ENCODE assay signal across 33 cellular contexts in the genomic region with DNA sequence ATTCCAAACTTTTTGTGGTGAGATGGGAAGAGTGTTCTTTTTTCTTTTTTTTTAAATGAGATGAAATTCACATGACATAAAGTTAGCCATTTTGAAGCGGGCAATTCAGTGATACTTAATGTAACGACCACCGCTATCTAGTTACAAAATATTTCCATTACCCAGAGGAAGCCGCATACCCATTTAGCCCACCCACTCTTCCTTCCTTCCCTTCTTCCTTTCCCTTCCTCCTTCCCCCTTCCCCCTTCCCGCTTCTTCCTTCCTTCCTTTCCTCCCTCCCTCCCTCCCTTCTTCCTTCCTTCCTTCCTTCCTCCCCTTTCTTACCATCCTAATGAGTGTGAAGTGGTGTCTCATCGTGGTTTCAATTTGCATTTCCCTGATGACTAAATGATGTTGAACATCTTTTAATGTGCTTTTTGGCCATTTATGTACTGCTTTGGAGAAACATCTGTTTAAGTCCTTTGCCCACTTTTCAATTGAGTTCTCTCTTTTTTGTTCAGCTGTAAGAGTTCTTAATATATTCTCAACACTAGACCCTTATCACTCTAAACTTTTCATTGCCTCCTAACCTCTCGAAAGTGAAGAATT.
"Had no signal": no experiment of that assay in that cellular context is flagged by ENCODE, and none has a peak within 500 bp of the region (broad histone marks: within the 10 kb centered on the region; RNA-seq: fewer than 3 reads in every experiment).

No MANE protein-coding gene starts in this region.

- H3K4me1 ChIP-seq: ascending aorta, foreskin keratinocyte, pancreas, prostate gland, sigmoid colon, suprapubic skin, tibial artery, upper lobe of right lung had no signal

- H3K27ac Mint-ChIP-seq: activated CD4-positive, alpha-beta T cell treated with anti-CD3 and anti-CD28 coated beads, Interleukin-2, amount 10 ng/mL, durations not matched to agents 7 days and 5 days; activated naive CD8-positive, alpha-beta T cell treated with anti-CD3 and anti-CD28 coated beads, Interleukin-2, amount 10 ng/mL, durations not matched to agents 7 days and 5 days; activated T-cell treated with anti-CD3 and anti-CD28 coated beads, Interleukin-2, amount 50 U/mL, for 72 hours; mesothelial cell of epicardium; nephron progenitor cell; stimulated activated effector memory CD8-positive, alpha-beta T cell treated with anti-CD3 and anti-CD28 coated beads, Interleukin-12 subunit alpha, Interleukin-12 subunit beta, amount 100 ng/mL, for 72 hours had no signal

- H3K4me1 Mint-ChIP-seq: mesothelial cell of epicardium had no signal

- H3K4me3 ChIP-seq: ascending aorta, heart left ventricle, pancreas, prostate gland, sigmoid colon, suprapubic skin, tibial artery, upper lobe of right lung had no signal

- H3K27me3 ChIP-seq: ascending aorta, brain microvascular endothelial cell, foreskin keratinocyte, heart left ventricle, pancreas, sigmoid colon, suprapubic skin, tibial artery, upper lobe of right lung had no signal

- H3K36me3 ChIP-seq: ascending aorta, brain microvascular endothelial cell, heart left ventricle, pancreas, prostate gland, sigmoid colon, suprapubic skin, tibial artery, upper lobe of right lung had no signal

- H3K9me3 Mint-ChIP-seq: effector memory CD8-positive, alpha-beta T cell; mesothelial cell of epicardium; nephron progenitor cell; stimulated activated effector memory CD8-positive, alpha-beta T cell treated with anti-CD3 and anti-CD28 coated beads, Interleukin-12 subunit alpha, Interleukin-12 subunit beta, amount 100 ng/mL, for 72 hours had no signal

- H3K9me3 ChIP-seq: ascending aorta, heart left ventricle, pancreas, prostate gland, sigmoid colon, suprapubic skin, tibial artery, upper lobe of right lung had no signal

- H3K36me3 Mint-ChIP-seq: stimulated activated effector memory CD8-positive, alpha-beta T cell treated with anti-CD3 and anti-CD28 coated beads, Interleukin-12 subunit alpha, Interleukin-12 subunit beta, amount 100 ng/mL, for 72 hours had no signal

- H3K27ac ChIP-seq: ascending aorta, brain microvascular endothelial cell, foreskin keratinocyte, heart left ventricle, pancreas, prostate gland, sigmoid colon, suprapubic skin, tibial artery, upper lobe of right lung had no signal

- DNase-seq: activated CD4-positive, alpha-beta T cell treated with anti-CD3 and anti-CD28 coated beads, Interleukin-2, amount 10 ng/mL, durations not matched to agents 7 days and 5 days; activated CD4-positive, CD25-positive, alpha-beta regulatory T cell treated with anti-CD3 and anti-CD28 coated beads, Interleukin-2, amount 50 U/mL, for 72 hours; activated effector memory CD4-positive, alpha-beta T cell treated with Interleukin-2 at 50 U/mL for 16 hours; activated naive CD4-positive, alpha-beta T cell treated with Interleukin-2 at 50 U/mL for 16 hours; activated naive CD8-positive, alpha-beta T cell treated with anti-CD3 and anti-CD28 coated beads, Interleukin-2, amount 10 ng/mL, durations not matched to agents 7 days and 5 days; activated T-cell treated with anti-CD3 and anti-CD28 coated beads for 4 hours; activated T-cell treated with anti-CD3 and anti-CD28 coated beads, Interleukin-2, amount 50 U/mL, for 72 hours; brain microvascular endothelial cell; cortex of kidney; effector memory CD8-positive, alpha-beta T cell; erythroblast; foreskin keratinocyte; heart left ventricle; hypothalamus; immature natural killer cell; kidney; left colon; naive B cell; nephron progenitor cell; pancreas; retina; sigmoid colon; small intestine; stimulated activated CD4-positive, alpha-beta T cell treated with anti-CD3 and anti-CD28 coated beads, Interleukin-4, amount 100 ng/mL, for 24 hours; T-helper 1 cell; T-helper 9 cell; tibial artery; upper lobe of right lung had no signal

- H3K4me3 Mint-ChIP-seq: activated CD4-positive, alpha-beta T cell treated with anti-CD3 and anti-CD28 coated beads, Interleukin-2, amount 10 ng/mL, durations not matched to agents 7 days and 5 days; activated naive CD8-positive, alpha-beta T cell treated with anti-CD3 and anti-CD28 coated beads, Interleukin-2, amount 10 ng/mL, durations not matched to agents 7 days and 5 days; activated T-cell treated with anti-CD3 and anti-CD28 coated beads, Interleukin-2, amount 50 U/mL, for 72 hours; effector memory CD8-positive, alpha-beta T cell; immature natural killer cell; mesothelial cell of epicardium; naive B cell; nephron progenitor cell; stimulated activated effector memory CD8-positive, alpha-beta T cell treated with anti-CD3 and anti-CD28 coated beads, Interleukin-12 subunit alpha, Interleukin-12 subunit beta, amount 100 ng/mL, for 72 hours had no signal

- H3K27me3 Mint-ChIP-seq: activated CD4-positive, alpha-beta T cell treated with anti-CD3 and anti-CD28 coated beads, Interleukin-2, amount 10 ng/mL, durations not matched to agents 7 days and 5 days; activated naive CD8-positive, alpha-beta T cell treated with anti-CD3 and anti-CD28 coated beads, Interleukin-2, amount 10 ng/mL, durations not matched to agents 7 days and 5 days; effector memory CD8-positive, alpha-beta T cell; naive B cell had no signal

- ATAC-seq: activated T-cell treated with anti-CD3 and anti-CD28 coated beads, Interleukin-2, amount 50 U/mL, for 72 hours; effector memory CD8-positive, alpha-beta T cell; foreskin keratinocyte; heart left ventricle; left colon; pancreas; stimulated activated effector memory CD8-positive, alpha-beta T cell treated with anti-CD3 and anti-CD28 coated beads, Interleukin-12 subunit alpha, Interleukin-12 subunit beta, amount 100 ng/mL, for 72 hours; upper lobe of right lung had no signal

- FAIRE-seq: kidney, pancreas, small intestine had no signal
